2 cellular contexts compared by ENCODE assay signal in genomic region chr17:46833840-46834208, GRCh38.
TF ChIP-seq lines count a peak whose summit lies in the region.

No MANE protein-coding gene starts in this region.

TF ChIP-seq in IMR-90, 13 proteins besides CTCF, POLR2A, EP300 and RAD21:
- TF ChIP-seq SMC3 (IDR thresholded peaks at IDR 0.05; ENCODE audit: low read depth, low read length) = no peak
- TF ChIP-seq RCOR1 (IDR thresholded peaks at IDR 0.05; ENCODE audit: insufficient replicate concordance, low read length) = no peak
- TF ChIP-seq ELK1 (IDR thresholded peaks at IDR 0.05; ENCODE audit: borderline replicate concordance, low read depth, low read length) = no peak
- TF ChIP-seq BHLHE40 (IDR thresholded peaks at IDR 0.05; ENCODE audit: low read depth, low read length) = no peak
- no peak for TF ChIP-seq USF2 (IDR thresholded peaks at IDR 0.05; ENCODE audit: low read depth, low read length)

TF ChIP-seq in neural cell, 6 proteins besides CTCF, POLR2A, EP300 and RAD21:
- no peak for TF ChIP-seq EZH2 (IDR thresholded peaks at IDR 0.05; ENCODE audit: borderline replicate concordance, insufficient read depth, low read length, poor library complexity, severe bottlenecking)
- no peak for TF ChIP-seq REST (IDR thresholded peaks at IDR 0.05; ENCODE audit: borderline replicate concordance)
- TF ChIP-seq SMC3 (conservative IDR thresholded peaks at IDR 0.05; ENCODE audit: poor library complexity) = no peak
- TF ChIP-seq MXI1 (conservative IDR thresholded peaks at IDR 0.05; ENCODE audit: poor library complexity, severe bottlenecking) = no peak
- no peak for TF ChIP-seq TAF1 (IDR thresholded peaks at IDR 0.05; ENCODE audit: low read depth)
- TF ChIP-seq POLR2AphosphoS5 (IDR thresholded peaks at IDR 0.05) = no peak
